Comparison of ENCODE assay signal across 10 cellular contexts in genomic region chr3:151087648-151088047, GRCh38. TPM values are rescaled to one million over a fixed set of nuclear protein-coding genes. Genes with fewer than 3 reads are reported as not detected.
DNase-seq lines count a peak whose midpoint lies in the region; TF ChIP-seq lines count a peak whose summit lies in the region.
"Had no signal": no experiment of that assay in that cellular context is flagged by ENCODE, and none has a peak within 500 bp of the region (broad histone marks: within the 10 kb centered on the region; RNA-seq: fewer than 3 reads in every experiment).

No MANE protein-coding gene starts in this region.

- peak overlapping the region; percentile 65 for H3K4me3 ChIP-seq in NT2/D1 (ENCODE audit: insufficient read length, low read depth)
- H3K4me3 ChIP-seq in iPS DF 6.9 (ENCODE audit: low read length) = peak overlapping the region; percentile 68; the same call in 1 of the 2 replicates

- H3K27me3 ChIP-seq in NT2/D1 (ENCODE audit: insufficient read depth, insufficient read length) (peaks cover 13% of the 10 kb centered on the region), iPS DF 6.9 (ENCODE audit: control insufficient read depth, insufficient read depth, low read length) (no peaks in the 10 kb centered on the region; the same call in 1 of the 2 replicates)

- H3K36me3 ChIP-seq in NT2/D1 (ENCODE audit: insufficient read depth, insufficient read length, low read length) (no peaks in the 10 kb centered on the region), iPS DF 6.9 (ENCODE audit: control insufficient read depth, insufficient read depth, low read length) (no peaks in the 10 kb centered on the region)

- WGBS in iPS DF 6.9 (ENCODE audit: insufficient coverage, insufficient read length) = no CpG with 5 or more reads among the region's 2 CpGs

- no peak for TF ChIP-seq CTCF in type B pancreatic cell (conservative IDR thresholded peaks at IDR 0.05)

- H3K4me3 Mint-ChIP-seq in activated naive CD8-positive, alpha-beta T cell = peak overlapping the region; percentile 84
- no peak overlapping the region for H3K4me3 Mint-ChIP-seq in activated naive CD8-positive, alpha-beta T cell treated with anti-CD3 and anti-CD28 coated beads for 36 hours
- peak overlapping the region; percentile 91 for H3K4me3 Mint-ChIP-seq in type B pancreatic cell

- H3K4me1 Mint-ChIP-seq in activated naive CD8-positive, alpha-beta T cell (ENCODE audit: low read depth) = peaks cover 11% of the 10 kb centered on the region
- peaks cover 9% of the 10 kb centered on the region for H3K4me1 Mint-ChIP-seq in activated naive CD8-positive, alpha-beta T cell treated with anti-CD3 and anti-CD28 coated beads for 36 hours
- peaks cover 19% of the 10 kb centered on the region for H3K4me1 Mint-ChIP-seq in type B pancreatic cell (ENCODE audit: unreplicated experiment)

- no peaks in the 10 kb centered on the region for H3K9me3 ChIP-seq in NT2/D1 (ENCODE audit: insufficient read depth, low read length)
- no peaks in the 10 kb centered on the region for H3K9me3 ChIP-seq in iPS DF 6.9 (ENCODE audit: control insufficient read depth, insufficient read depth, low read length)

- H3K9me3 Mint-ChIP-seq in activated naive CD8-positive, alpha-beta T cell (ENCODE audit: low read depth) = no peaks in the 10 kb centered on the region
- H3K9me3 Mint-ChIP-seq in activated naive CD8-positive, alpha-beta T cell treated with anti-CD3 and anti-CD28 coated beads for 36 hours = no peaks in the 10 kb centered on the region
- H3K9me3 Mint-ChIP-seq in type B pancreatic cell = no peaks in the 10 kb centered on the region

- H3K27ac Mint-ChIP-seq in activated naive CD8-positive, alpha-beta T cell = no peak overlapping the region
- no peak overlapping the region for H3K27ac Mint-ChIP-seq in activated naive CD8-positive, alpha-beta T cell treated with anti-CD3 and anti-CD28 coated beads for 36 hours
- no peak overlapping the region for H3K27ac Mint-ChIP-seq in type B pancreatic cell
- H3K27ac Mint-ChIP-seq: CD14-positive monocyte had no signal

- peak overlapping the region; percentile 89 for H3K9ac ChIP-seq in NT2/D1 (ENCODE audit: insufficient read length, low read depth)

- no peaks in the 10 kb centered on the region for H3K36me3 Mint-ChIP-seq in activated naive CD8-positive, alpha-beta T cell
- H3K36me3 Mint-ChIP-seq in activated naive CD8-positive, alpha-beta T cell treated with anti-CD3 and anti-CD28 coated beads for 36 hours = peaks cover 2% of the 10 kb centered on the region
- H3K36me3 Mint-ChIP-seq in type B pancreatic cell = no peaks in the 10 kb centered on the region

- no peak overlapping the region for H3K27ac ChIP-seq in iPS DF 6.9 (ENCODE audit: low read length)

- peaks cover 20% of the 10 kb centered on the region for H3K27me3 Mint-ChIP-seq in activated naive CD8-positive, alpha-beta T cell
- peaks cover 44% of the 10 kb centered on the region for H3K27me3 Mint-ChIP-seq in activated naive CD8-positive, alpha-beta T cell treated with anti-CD3 and anti-CD28 coated beads for 36 hours
- peaks cover 20% of the 10 kb centered on the region for H3K27me3 Mint-ChIP-seq in type B pancreatic cell

- H3K4me1 ChIP-seq in NT2/D1 (ENCODE audit: insufficient read depth, insufficient read length) (peaks cover 5% of the 10 kb centered on the region), iPS DF 6.9 (ENCODE audit: control insufficient read depth, insufficient read depth, low read length) (no peaks in the 10 kb centered on the region)

- DNase-seq in activated naive CD8-positive, alpha-beta T cell treated with anti-CD3 and anti-CD28 coated beads for 36 hours = no peak
- DNase-seq in NT2/D1 (ENCODE audit: low read depth, low spot score) (no peak), iPS DF 6.9 (ENCODE audit: low read depth, low spot score) (no peak), type B pancreatic cell (ENCODE audit: extremely low spot score, unreplicated experiment) (no peak), Kasumi-1 (lab: John Stamatoyannopoulos, UW) (no peak), KG1 (lab: John Stamatoyannopoulos, UW) (no peak), AG08396 (ENCODE audit: low spot score) (no peak)

RNA-seq across cellular contexts. Expression of gene MED12L, which starts 2.2 kb away (rescaled TPM):
- total RNA-seq in activated naive CD8-positive, alpha-beta T cell treated with anti-CD3 and anti-CD28 coated beads for 36 hours = 1 to 10 TPM; 1.6 to 2.1 TPM
- 3.2 and 6.4 TPM in 2 replicates for total RNA-seq in type B pancreatic cell (ENCODE audit: low replicate concordance)
- total RNA-seq: lung microvascular endothelial cell had no signal
